Comparison of ENCODE assay signal across 19 cellular contexts in genomic region chr6:1904494-1904854, GRCh38.
DNase-seq lines count a peak whose midpoint lies in the region; ATAC-seq and TF ChIP-seq lines count a peak whose summit lies in the region.
"Had no signal": no experiment of that assay in that cellular context is flagged by ENCODE, and none has a peak within 500 bp of the region (broad histone marks: within the 10 kb centered on the region; RNA-seq: fewer than 3 reads in every experiment).

No MANE protein-coding gene starts in this region.

- H3K36me3 ChIP-seq in liver (ENCODE audit: control insufficient read depth in 4 of 4, insufficient read depth in 3 of 4, low read depth in 1 of 4, low read length in 3 of 4) (no peaks in the 10 kb centered on the region), spleen (peaks cover 0 to 2% (median 0%) of the 10 kb centered on the region in 6 donors), A673 (ENCODE audit: insufficient read depth, low read length, poor library complexity, severe bottlenecking) (no peaks in the 10 kb centered on the region)
- H3K36me3 ChIP-seq: colonic mucosa had no signal

- TF ChIP-seq RAD21 in liver (IDR thresholded peaks at IDR 0.05) = no peak

- H3K9ac ChIP-seq in liver (ENCODE audit: low read depth in 1 of 2, low read length in 2 of 2) = no peak overlapping the region
- H3K9ac ChIP-seq: KMS-11 had no signal

- no peak overlapping the region for H3K4me3 Mint-ChIP-seq in brain
- no peak overlapping the region for H3K4me3 Mint-ChIP-seq in stimulated activated naive B cell treated with anti-CD40 and anti-IgM and Interleukin-4, amounts not matched to agents 10 μg/mL and 1 μg/mL and 100 μg/mL, for 72 hours
- H3K4me3 Mint-ChIP-seq: activated CD4-positive, alpha-beta T cell treated with anti-CD3 and anti-CD28 coated beads for 36 hours; activated T-cell treated with anti-CD3 and anti-CD28 coated beads, Interleukin-2, amount 50 U/mL, for 72 hours; CD4-positive, alpha-beta T cell had no signal

- no peak for TF ChIP-seq CTCF in brain (conservative IDR thresholded peaks at IDR 0.05)
- TF ChIP-seq CTCF in liver (IDR thresholded peaks at IDR 0.05; ENCODE audit: low read depth, low read length, missing input control) = no peak
- TF ChIP-seq CTCF in spleen (IDR thresholded peaks at IDR 0.05 in 8 of 11, conservative IDR thresholded peaks at IDR 0.05 in 3 of 11) = no peak
- no peak for TF ChIP-seq CTCF in A673 (conservative IDR thresholded peaks at IDR 0.05; ENCODE audit: low read depth, low read length)

- 78% methylated on average over 9 of the region's 9 CpGs for WGBS in liver
- 48 to 68% (median 66%) methylated on average over 8 to 9 of the region's 9 CpGs for WGBS in spleen, 5 donors

- H3K4me1 ChIP-seq in liver (ENCODE audit: control insufficient read depth in 4 of 4, insufficient read depth in 4 of 4, low read length in 3 of 4) (no peaks in the 10 kb centered on the region), spleen (no peaks in the 10 kb centered on the region), A673 (ENCODE audit: insufficient read depth, low read length, poor library complexity, severe bottlenecking) (no peaks in the 10 kb centered on the region)
- H3K4me1 ChIP-seq: colonic mucosa had no signal

- peak; percentile 45 for ATAC-seq in SK-N-SH treated with all-trans-retinoic acid at 6 μM for 48 hours
- ATAC-seq in stimulated activated naive B cell treated with anti-CD40 and anti-IgM and Interleukin-4, amounts not matched to agents 10 μg/mL and 1 μg/mL and 100 μg/mL, for 72 hours (replicated peaks) = no peak
- ATAC-seq: activated CD4-positive, alpha-beta T cell treated with anti-CD3 and anti-CD28 coated beads for 36 hours; activated T-cell treated with anti-CD3 and anti-CD28 coated beads, Interleukin-2, amount 50 U/mL, for 72 hours; GM12878 had no signal

- H3K36me3 Mint-ChIP-seq in brain = no peaks in the 10 kb centered on the region
- peaks cover 0 to 2% of the 10 kb centered on the region in 2 donors for H3K36me3 Mint-ChIP-seq in stimulated activated naive B cell treated with anti-CD40 and anti-IgM and Interleukin-4, amounts not matched to agents 10 μg/mL and 1 μg/mL and 100 μg/mL, for 72 hours

- H3K9me3 ChIP-seq in liver (ENCODE audit: control insufficient read depth in 4 of 4, low read length in 3 of 4) (no peaks in the 10 kb centered on the region), spleen (no peaks in the 10 kb centered on the region), A673 (ENCODE audit: low read depth, low read length, poor library complexity, severe bottlenecking) (no peaks in the 10 kb centered on the region)
- H3K9me3 ChIP-seq: colonic mucosa had no signal

- peak overlapping the region in 3 of 5 experiments; percentile 3 to 88 (median 77) for H3K27ac Mint-ChIP-seq in brain
- no peak overlapping the region for H3K27ac Mint-ChIP-seq in stimulated activated naive B cell treated with anti-CD40 and anti-IgM and Interleukin-4, amounts not matched to agents 10 μg/mL and 1 μg/mL and 100 μg/mL, for 72 hours
- H3K27ac Mint-ChIP-seq: activated CD4-positive, alpha-beta T cell treated with anti-CD3 and anti-CD28 coated beads for 36 hours; activated T-cell treated with anti-CD3 and anti-CD28 coated beads, Interleukin-2, amount 50 U/mL, for 72 hours; CD4-positive, alpha-beta T cell had no signal

- DNase-seq in spleen (no peak), A673 (ENCODE audit: low spot score) (no peak), GM19238 (ENCODE audit: insufficient read length, low spot score) (no peak)
- DNase-seq in stimulated activated naive B cell treated with anti-CD40 and anti-IgM and Interleukin-4, amounts not matched to agents 10 μg/mL and 1 μg/mL and 100 μg/mL, for 72 hours = no peak
- DNase-seq: activated CD4-positive, alpha-beta T cell treated with anti-CD3 and anti-CD28 coated beads for 36 hours; activated naive CD4-positive, alpha-beta T cell treated with anti-CD3 and anti-CD28 coated beads, Interleukin-2, amount 50 U/mL, for 16 hours; activated T-cell treated with anti-CD3 and anti-CD28 coated beads, Interleukin-2, amount 50 U/mL, for 72 hours; CD4-positive, alpha-beta T cell; colonic mucosa; DMS53; hippocampal formation; kidney; NCI-H69; substantia nigra had no signal

- H3K27me3 Mint-ChIP-seq in brain = no peaks in the 10 kb centered on the region
- H3K27me3 Mint-ChIP-seq in stimulated activated naive B cell treated with anti-CD40 and anti-IgM and Interleukin-4, amounts not matched to agents 10 μg/mL and 1 μg/mL and 100 μg/mL, for 72 hours = no peaks in the 10 kb centered on the region
- H3K27me3 Mint-ChIP-seq: activated CD4-positive, alpha-beta T cell treated with anti-CD3 and anti-CD28 coated beads for 36 hours; CD4-positive, alpha-beta T cell had no signal

- H3K27ac ChIP-seq in liver (ENCODE audit: low read depth in 1 of 2, low read length in 2 of 2) (no peak overlapping the region), spleen (peak overlapping the region in 6 of 8 donors; percentile 22 to 73 (median 64)), A673 (ENCODE audit: low read depth, low read length, poor library complexity, severe bottlenecking) (no peak overlapping the region)
- H3K27ac ChIP-seq: colonic mucosa, KMS-11 had no signal

- intact Hi-C loops in spleen (cut with DNase I; ENCODE audit: low total_unique reads) (no loop called here), A673 (cut with micrococcal nuclease; ENCODE audit: unreplicated experiment) (no loop called here)

- H3K27me3 ChIP-seq in liver (ENCODE audit: control insufficient read depth in 4 of 4, insufficient read depth in 4 of 4, low read length in 3 of 4) (no peaks in the 10 kb centered on the region), spleen (replicated peaks in 1 of 7) (no peaks in the 10 kb centered on the region), A673 (replicated peaks; ENCODE audit: insufficient read depth, low read depth, low read length, poor library complexity) (no peaks in the 10 kb centered on the region)
- H3K27me3 ChIP-seq: colonic mucosa had no signal

- POLR2A ChIA-PET in A673 (lab: Charles Lee; ENCODE audit: low non-redundant PET) = no interaction called here

- CTCF ChIA-PET in A673 (lab: Charles Lee) = no interaction called here

- H3K4me1 Mint-ChIP-seq in brain = peaks cover 26% of the 10 kb centered on the region
- H3K4me1 Mint-ChIP-seq in stimulated activated naive B cell treated with anti-CD40 and anti-IgM and Interleukin-4, amounts not matched to agents 10 μg/mL and 1 μg/mL and 100 μg/mL, for 72 hours = no peaks in the 10 kb centered on the region
- H3K4me1 Mint-ChIP-seq: activated CD4-positive, alpha-beta T cell treated with anti-CD3 and anti-CD28 coated beads for 36 hours had no signal

- TF ChIP-seq POLR2A in spleen (IDR thresholded peaks at IDR 0.05) = no peak

- peaks cover 0 to 3% (median 0%) of the 10 kb centered on the region in 5 experiments for H3K9me3 Mint-ChIP-seq in brain
- H3K9me3 Mint-ChIP-seq in stimulated activated naive B cell treated with anti-CD40 and anti-IgM and Interleukin-4, amounts not matched to agents 10 μg/mL and 1 μg/mL and 100 μg/mL, for 72 hours = no peaks in the 10 kb centered on the region
- H3K9me3 Mint-ChIP-seq: activated T-cell treated with anti-CD3 and anti-CD28 coated beads, Interleukin-2, amount 50 U/mL, for 72 hours; CD4-positive, alpha-beta T cell had no signal

- no TSS peak for BruUV-seq in A673 (replicated peaks; lab: Mats Ljungman, UMichigan)

- H3K4me3 ChIP-seq in liver (ENCODE audit: low read depth in 1 of 3, low read length in 3 of 3) (no peak overlapping the region), spleen (no peak overlapping the region), A673 (ENCODE audit: low read depth, low read length, poor library complexity, severe bottlenecking) (no peak overlapping the region)
- H3K4me3 ChIP-seq: colonic mucosa, GM12878 had no signal

TF ChIP-seq in SK-N-SH treated with all-trans-retinoic acid at 6 μM for 48 hours, 23 proteins besides CTCF, POLR2A, EP300 and RAD21 (continues in another document):
- TF ChIP-seq ARNTL (CRISPR knock-in tag; IDR thresholded peaks at IDR 0.05; ENCODE audit: borderline replicate concordance, low read depth) (no peak), BACH2 (CRISPR knock-in tag; IDR thresholded peaks at IDR 0.05; ENCODE audit: borderline replicate concordance) (no peak), ZFP30 (CRISPR knock-in tag; IDR thresholded peaks at IDR 0.05) (no peak), TOX (CRISPR knock-in tag; IDR thresholded peaks at IDR 0.05; ENCODE audit: borderline replicate concordance) (no peak), TCF4 (CRISPR knock-in tag; IDR thresholded peaks at IDR 0.05; ENCODE audit: borderline replicate concordance) (no peak), ZNF565 (CRISPR knock-in tag; conservative IDR thresholded peaks at IDR 0.05; ENCODE audit: low read depth) (no peak)

TF ChIP-seq in liver, 16 proteins besides CTCF, POLR2A, EP300 and RAD21:
- TF ChIP-seq, protein P1, sequence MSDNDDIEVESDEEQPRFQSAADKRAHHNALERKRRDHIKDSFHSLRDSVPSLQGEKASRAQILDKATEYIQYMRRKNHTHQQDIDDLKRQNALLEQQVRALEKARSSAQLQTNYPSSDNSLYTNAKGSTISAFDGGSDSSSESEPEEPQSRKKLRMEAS (IDR thresholded peaks at IDR 0.05) = no peak
- no peak for TF ChIP-seq HNF4A (conservative IDR thresholded peaks at IDR 0.05)
- TF ChIP-seq NR2F2 (IDR thresholded peaks at IDR 0.05) = peak; percentile 1
- TF ChIP-seq FOXA2 (IDR thresholded peaks at IDR 0.05) = no peak
- TF ChIP-seq, protein P2, sequence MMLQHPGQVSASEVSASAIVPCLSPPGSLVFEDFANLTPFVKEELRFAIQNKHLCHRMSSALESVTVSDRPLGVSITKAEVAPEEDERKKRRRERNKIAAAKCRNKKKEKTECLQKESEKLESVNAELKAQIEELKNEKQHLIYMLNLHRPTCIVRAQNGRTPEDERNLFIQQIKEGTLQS (IDR thresholded peaks at IDR 0.05) = no peak

Comparison
In these comparisons a context has a peak if more than half of its experiments do, and no peak if none do; other contexts are left out.
1. H3K27ac ChIP-seq: peak in spleen (6 of 8); none in liver (0 of 2) and A673 (single experiment).